In the genomic region with DNA sequence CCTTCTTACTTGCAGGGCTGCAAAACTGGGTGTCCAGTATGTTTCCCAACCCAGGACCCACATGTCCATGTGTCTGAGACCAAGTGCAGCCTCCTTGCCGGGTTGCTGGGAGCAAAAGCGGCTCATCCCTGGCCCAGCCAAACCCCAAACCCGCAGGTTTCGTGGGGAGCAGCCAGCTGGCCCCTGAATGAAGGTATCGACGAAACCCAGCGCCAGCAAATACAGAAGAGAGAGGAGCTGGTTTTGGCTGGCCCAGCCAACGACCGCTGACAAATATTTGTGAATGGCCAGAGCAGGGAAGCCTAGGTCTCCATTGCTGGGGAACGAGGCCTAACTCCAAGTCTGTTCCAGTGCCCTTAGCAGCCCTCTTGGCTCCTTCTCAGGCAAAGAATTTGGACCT, we compare ENCODE assay signal across 22 cellular contexts.
"Had no signal": no experiment of that assay in that cellular context is flagged by ENCODE, and none has a peak within 500 bp of the region (broad histone marks: within the 10 kb centered on the region; RNA-seq: fewer than 3 reads in every experiment).

No MANE protein-coding gene starts in this region.

- DNase-seq: activated CD4-positive, alpha-beta T cell treated with anti-CD3 and anti-CD28 coated beads, Interleukin-2, amount 10 ng/mL, durations not matched to agents 24 days and 14 days; activated CD4-positive, alpha-beta T cell treated with anti-CD3 and anti-CD28 coated beads, Interleukin-2, amount 50 U/mL, for 48 hours; activated CD4-positive, CD25-positive, alpha-beta regulatory T cell treated with anti-CD3 and anti-CD28 coated beads, Interleukin-2, amount 50 U/mL, for 72 hours; activated CD8-positive, alpha-beta memory T cell treated with anti-CD3 and anti-CD28 coated beads, Interleukin-2, amount 10 ng/mL, durations not matched to agents 7 days and 5 days; activated effector memory CD4-positive, alpha-beta T cell treated with Interleukin-2 at 50 U/mL for 16 hours; activated naive CD4-positive, alpha-beta T cell; activated T-cell treated with anti-CD3 and anti-CD28 coated beads, Interleukin-2, amount 50 U/mL, for 24 hours; aorta; brain microvascular endothelial cell; Karpas-422; NCI-H1930; NCI-H2107; NCI-H2171 treated with DMSO at 0.1 percent for 48 hours; NCI-H226; NCI-H526 treated with DMSO at 0.1 percent for 48 hours; NCI-H82; Peyer's patch; SHP77 had no signal

- H3K4me1 ChIP-seq: Peyer's patch had no signal

- H3K27me3 ChIP-seq: brain microvascular endothelial cell, Peyer's patch, SJSA1 had no signal

- H3K9me3 ChIP-seq: Peyer's patch, SJSA1 had no signal

- ATAC-seq: activated CD8-positive, alpha-beta memory T cell treated with anti-CD3 and anti-CD28 coated beads, Interleukin-2, amount 10 ng/mL, durations not matched to agents 7 days and 5 days; SK-N-SH treated with all-trans-retinoic acid at 6 μM for 48 hours; WTC11 had no signal

- H3K4me3 ChIP-seq: Peyer's patch, SJSA1 had no signal

- H3K27ac ChIP-seq: brain microvascular endothelial cell, Peyer's patch, RWPE1, SJSA1 had no signal
